In genomic region chr2:9800975-9801723, GRCh38 we compare ENCODE assay signal across 8 cellular contexts. TPM values are rescaled to one million over a fixed set of nuclear protein-coding genes. Genes with fewer than 3 reads are reported as not detected.
DNase-seq lines count a peak whose midpoint lies in the region; ATAC-seq lines count a peak whose summit lies in the region.

No MANE protein-coding gene starts in this region.

- DNase-seq in H7 (peak; percentile 65), T1000 (lab: John Stamatoyannopoulos, UW) (peak; percentile 54), NCI-H524 treated with DMSO at 0.1 percent for 48 hours (lab: John Stamatoyannopoulos, UW) (no peak), NCI-H69 (lab: John Stamatoyannopoulos, UW) (no peak)
- peak; percentile 36 to 52 for DNase-seq in stimulated activated CD4-positive, alpha-beta T cell treated with anti-CD3 and anti-CD28 coated beads, Interleukin-1b, Interleukin-23, amount 100 ng/mL, for 4 hours (ENCODE audit: low read depth in 2 of 2)

- ATAC-seq in HG02763 (IDR thresholded peaks at IDR 0.05; ENCODE audit: unreplicated experiment) (no peak), HG03571 (IDR thresholded peaks at IDR 0.05; ENCODE audit: unreplicated experiment) (no peak)

- H3K27me3 ChIP-seq in H7 (ENCODE audit: control insufficient read depth, insufficient read depth, low read length): no peaks in the 10 kb centered on the region; the same call in 1 of the 2 replicates
- H3K27me3 ChIP-seq in esophagus (ENCODE audit: control insufficient read depth in 1 of 2, insufficient read depth in 2 of 2, low read length in 2 of 2): no peaks in the 10 kb centered on the region

- H3K4me1 ChIP-seq in esophagus (ENCODE audit: control insufficient read depth in 2 of 2, insufficient read depth in 2 of 2, low read length in 1 of 2): peaks cover 3 to 45% of the 10 kb centered on the region in 2 donors

- H3K4me3 ChIP-seq in H7 (ENCODE audit: insufficient read depth, low read depth, low read length) (no peak overlapping the region), esophagus (ENCODE audit: low read depth in 1 of 2, low read length in 2 of 2) (no peak overlapping the region)

- H3K36me3 ChIP-seq in H7 (replicated peaks; ENCODE audit: control insufficient read depth, insufficient read depth, low read length) (no peaks in the 10 kb centered on the region), esophagus (ENCODE audit: control insufficient read depth in 2 of 2, insufficient read depth in 2 of 2, low read length in 1 of 2) (no peaks in the 10 kb centered on the region)

- 33 to 54% methylated on average over 25 of the region's 25 CpGs for WGBS in esophagus, 2 donors

- peak overlapping the region; percentile 98 to 99 for H3K27ac ChIP-seq in esophagus (ENCODE audit: low read depth in 2 of 2, low read length in 1 of 2)

- no peaks in the 10 kb centered on the region for H3K9me3 ChIP-seq in esophagus (ENCODE audit: control insufficient read depth in 2 of 2, insufficient read depth in 1 of 2, low read depth in 1 of 2, low read length in 1 of 2)

RNA-seq across cellular contexts. Expression of gene TAF1B, which starts 42.1 kb away (rescaled TPM):
- 27.9 and 33.2 TPM in 2 replicates for total RNA-seq in H7 (2014; rRNA removed; shearing (Covaris generic))
- 1 to 10 TPM; 5.7 to 7.9 TPM for polyA plus RNA-seq in esophagus

Comparison
In these comparisons a context has a peak if more than half of its experiments do, and no peak if none do; other contexts are left out.
1. DNase-seq: peak in H7 (single experiment), T1000 (single experiment) and stimulated activated CD4-positive, alpha-beta T cell treated with anti-CD3 and anti-CD28 coated beads, Interleukin-1b, Interleukin-23, amount 100 ng/mL, for 4 hours (2 of 2); none in NCI-H524 treated with DMSO at 0.1 percent for 48 hours (single experiment) and NCI-H69 (single experiment).